ENCODE assay signal across 8 cellular contexts in the genomic region with DNA sequence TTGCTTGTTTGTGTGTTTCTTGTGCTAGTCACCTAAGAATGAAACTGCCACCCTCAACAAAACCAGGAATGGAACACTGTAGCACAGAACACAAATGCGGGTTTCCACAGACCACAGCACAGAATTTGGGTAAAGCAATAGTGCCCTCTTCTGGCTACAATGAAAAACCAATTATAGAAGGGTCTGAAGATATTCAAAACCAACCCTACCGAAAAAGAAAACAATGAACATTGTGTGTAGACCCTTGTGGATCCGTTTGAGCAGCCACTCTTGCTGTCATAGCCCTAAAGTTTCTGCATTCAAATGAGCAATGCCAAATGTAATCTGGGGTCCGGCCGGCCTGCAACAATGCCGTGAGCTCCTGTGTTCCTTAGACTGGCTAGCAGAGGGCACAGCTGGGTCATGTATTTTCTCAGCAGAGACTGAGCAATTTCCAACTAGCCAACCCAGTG. TPM values are rescaled to one million over a fixed set of nuclear protein-coding genes. Genes with fewer than 3 reads are reported as not detected.
DNase-seq lines count a peak whose midpoint lies in the region; ATAC-seq, FAIRE-seq and TF ChIP-seq lines count a peak whose summit lies in the region.

No MANE protein-coding gene starts in this region.

- peak; percentile 95 to 97 for TF ChIP-seq RAD21 in A549 (conservative IDR thresholded peaks at IDR 0.05 in 1 of 2, IDR thresholded peaks at IDR 0.05 in 1 of 2)

- peaks cover 11% of the 10 kb centered on the region for H3K27me3 Mint-ChIP-seq in activated CD4-positive, alpha-beta memory T cell treated with anti-CD3 and anti-CD28 coated beads for 36 hours

- TF ChIP-seq CTCF in A549 (IDR thresholded peaks at IDR 0.05) (peak; percentile 95), parathyroid adenoma (IDR thresholded peaks at IDR 0.05) (peak; percentile 86)

- POLR2A ChIA-PET in A549 (lab: Yijun Ruan, JAX) = no interaction called here
- POLR2A ChIA-PET in activated CD4-positive, alpha-beta memory T cell treated with anti-CD3 and anti-CD28 coated beads for 36 hours (lab: Charles Lee) = no interaction called here

- H3K9me3 ChIP-seq in A549 (no peaks in the 10 kb centered on the region), parathyroid adenoma (ENCODE audit: control insufficient read depth, low read length) (no peaks in the 10 kb centered on the region), MG63 (no peaks in the 10 kb centered on the region)

- no peak overlapping the region for H3K9ac ChIP-seq in parathyroid adenoma

- 8% methylated on average over 6 of the region's 6 CpGs for WGBS in A549 (ENCODE audit: missing lambda C conversion rate)

- CTCF ChIA-PET in A549 (lab: Yijun Ruan, JAX) = interaction anchor here (0.5 to 4.1 kb wide), 39 partner anchors 9 to 1090 kb away, joined by 3 to 47 read pairs (median 3); partner anchors contain the start of gene ENC1
- CTCF ChIA-PET in activated CD4-positive, alpha-beta memory T cell treated with anti-CD3 and anti-CD28 coated beads for 36 hours (lab: Charles Lee) = interaction anchor here (0.8 to 3.0 kb wide), 13 partner anchors 9 to 1058 kb away, joined by 3 to 44 read pairs (median 5); partner anchors contain the start of gene ENC1

- H3K4me1 Mint-ChIP-seq in activated CD4-positive, alpha-beta memory T cell treated with anti-CD3 and anti-CD28 coated beads for 36 hours (ENCODE audit: low read depth) = no peaks in the 10 kb centered on the region

- H3K36me3 Mint-ChIP-seq in activated CD4-positive, alpha-beta memory T cell treated with anti-CD3 and anti-CD28 coated beads for 36 hours = no peaks in the 10 kb centered on the region

- H3K4me3 ChIP-seq in A549 (no peak overlapping the region), parathyroid adenoma (ENCODE audit: low read depth, low read length) (peak overlapping the region; percentile 32), MG63 (no peak overlapping the region)

- peak; percentile 72 for FAIRE-seq in A549 (lab: Jason Lieb, UNC)

- ATAC-seq in A549 = peak; percentile 88 to 96
- peak; percentile 75 for ATAC-seq in HG02852 (IDR thresholded peaks at IDR 0.05; ENCODE audit: unreplicated experiment)

- intact Hi-C loops in activated CD4-positive, alpha-beta memory T cell treated with anti-CD3 and anti-CD28 coated beads for 36 hours (cut with micrococcal nuclease) = loop anchor here (1.0 to 10.0 kb wide), 3 partner anchors 174 to 747 kb away; no protein-coding TSS in a partner anchor

- no peak overlapping the region for H3K27ac Mint-ChIP-seq in activated CD4-positive, alpha-beta memory T cell treated with anti-CD3 and anti-CD28 coated beads for 36 hours

- H3K27ac ChIP-seq in A549 = peak overlapping the region in 1 of 2 experiments; percentile 43; a peak in 3 of 6 replicates
- no peak overlapping the region for H3K27ac ChIP-seq in parathyroid adenoma

- DNase-seq in A549 (ENCODE audit: low read depth in 1 of 2, low spot score in 1 of 2) (peak; percentile 65 to 77), ELR (ENCODE audit: low read depth) (peak; percentile 74), NCI-H345 treated with DMSO at 0.1 percent for 48 hours (lab: John Stamatoyannopoulos, UW; ENCODE audit: unreplicated experiment) (peak; percentile 80), germinal center (ENCODE audit: low spot score) (peak; percentile 62), MG63 (no peak)
- DNase-seq in activated CD4-positive, alpha-beta memory T cell treated with anti-CD3 and anti-CD28 coated beads for 36 hours = peak; percentile 37

- no peaks in the 10 kb centered on the region for H3K79me2 ChIP-seq in parathyroid adenoma

- no peak for TF ChIP-seq EP300 in A549 (IDR thresholded peaks at IDR 0.05)

- TF ChIP-seq POLR2A in A549 (IDR thresholded peaks at IDR 0.05; ENCODE audit: low read length) = no peak

- H3K36me3 ChIP-seq in parathyroid adenoma (ENCODE audit: control insufficient read depth, insufficient read depth, low read length) (no peaks in the 10 kb centered on the region), MG63 (no peaks in the 10 kb centered on the region)

- H3K27me3 ChIP-seq in parathyroid adenoma (ENCODE audit: control insufficient read depth, insufficient read depth, low read length) (no peaks in the 10 kb centered on the region), MG63 (no peaks in the 10 kb centered on the region)

- H3K4me3 Mint-ChIP-seq in activated CD4-positive, alpha-beta memory T cell treated with anti-CD3 and anti-CD28 coated beads for 36 hours = no peak overlapping the region

- H3K4me1 ChIP-seq in A549 (peaks cover 16% of the 10 kb centered on the region), parathyroid adenoma (peaks cover 7% of the 10 kb centered on the region)

- peak overlapping the region; percentile 76 for H2AFZ ChIP-seq in parathyroid adenoma

- no peaks in the 10 kb centered on the region for H3K9me3 Mint-ChIP-seq in activated CD4-positive, alpha-beta memory T cell treated with anti-CD3 and anti-CD28 coated beads for 36 hours

- peak overlapping the region; percentile 67 for H3K4me2 ChIP-seq in A549
- peak overlapping the region; percentile 39 for H3K4me2 ChIP-seq in parathyroid adenoma (ENCODE audit: low read length)

TF ChIP-seq in A549, 52 proteins besides CTCF, POLR2A, EP300 and RAD21:
- TF ChIP-seq CHD4 (IDR thresholded peaks at IDR 0.05; ENCODE audit: borderline replicate concordance) (no peak), USF2 (IDR thresholded peaks at IDR 0.05) (no peak), ZFP36 (IDR thresholded peaks at IDR 0.05; ENCODE audit: borderline replicate concordance, partially characterized antibody) (no peak), MAZ (IDR thresholded peaks at IDR 0.05; ENCODE audit: borderline replicate concordance, low read depth, low read length) (no peak), PHF8 (IDR thresholded peaks at IDR 0.05; ENCODE audit: borderline replicate concordance, low read depth) (no peak), MAFK (IDR thresholded peaks at IDR 0.05; ENCODE audit: partially characterized antibody) (peak; percentile 27), SMC3 (IDR thresholded peaks at IDR 0.05) (peak; percentile 93), GATA3 (IDR thresholded peaks at IDR 0.05; ENCODE audit: borderline replicate concordance) (no peak), CEBPB (IDR thresholded peaks at IDR 0.05) (no peak), POLR2AphosphoS2 (conservative IDR thresholded peaks at IDR 0.05; ENCODE audit: low read length) (no peak), HEYL (CRISPR knock-in tag; IDR thresholded peaks at IDR 0.05) (no peak), HOXB5 (CRISPR knock-in tag; IDR thresholded peaks at IDR 0.05) (no peak), KDM1A (IDR thresholded peaks at IDR 0.05; ENCODE audit: low read depth) (no peak)

RNA-seq across cellular contexts. Expression of gene ENC1, which starts 8.3 kb away (rescaled TPM):
- polyA plus RNA-seq in A549 (2011; rRNA removed) (20.0 and 22.5 TPM in 2 replicates), A549 (2017; fragmentation: RNase III; extraction: RNeasy Plus Mini Kit Qiagen cat#74134 plus additional on column Dnase treatment) (17.0 to 21.3 TPM (median 20.4 TPM) in 3 replicates)
- polyA plus RNA-seq in A549 (2012; cell fraction: cytosol; rRNA removed) = 12.5 and 19.7 TPM in 2 replicates
- 21.6 and 49.2 TPM in 2 replicates for polyA plus RNA-seq in A549 (2012; cell fraction: nucleus; rRNA removed)
- polyA minus RNA-seq in A549 (2011; rRNA and poly(A)+ RNA removed) = 37.4 and 38.2 TPM in 2 replicates
- total RNA-seq in activated CD4-positive, alpha-beta memory T cell treated with anti-CD3 and anti-CD28 coated beads for 36 hours = under 1 TPM; 0.29 to 0.44 TPM
- total RNA-seq in MG63 (2014; rRNA removed; shearing (Covaris generic); ENCODE audit: low replicate concordance) = 14.5 and 35.0 TPM in 2 replicates

RNA-seq across cellular contexts. Expression of gene HEXB, which starts 36.2 kb away (rescaled TPM):
- 111 and 153 TPM in 2 replicates for polyA plus RNA-seq in A549 (2011; rRNA removed)
- 49.5 and 52.7 TPM in 2 replicates for polyA plus RNA-seq in A549 (2012; cell fraction: cytosol; rRNA removed)
- 52.0 and 74.1 TPM in 2 replicates for polyA plus RNA-seq in A549 (2012; cell fraction: nucleus; rRNA removed)
- 75.4 to 83.5 TPM (median 79.2 TPM) in 3 replicates for polyA plus RNA-seq in A549 (2017; fragmentation: RNase III; extraction: RNeasy Plus Mini Kit Qiagen cat#74134 plus additional on column Dnase treatment)
- polyA minus RNA-seq in A549 (2011; rRNA and poly(A)+ RNA removed) = 46.7 and 61.5 TPM in 2 replicates
- total RNA-seq in activated CD4-positive, alpha-beta memory T cell treated with anti-CD3 and anti-CD28 coated beads for 36 hours = 10 to 100 TPM; 67.1 to 68.5 TPM
- 165 and 208 TPM in 2 replicates for total RNA-seq in MG63 (2014; rRNA removed; shearing (Covaris generic); ENCODE audit: low replicate concordance)

Comparison
In these comparisons a context has a peak if more than half of its experiments do, and no peak if none do; other contexts are left out.
1. RNA of gene ENC1, which starts 8.3 kb away (total RNA-seq): 14.5 to 35.0 TPM in MG63; 0.29 to 0.44 TPM in activated CD4-positive, alpha-beta memory T cell treated with anti-CD3 and anti-CD28 coated beads for 36 hours; every median in the first group is over 10 times any median in the second.